Comparison of ENCODE assay signal across 12 cellular contexts in the genomic region with DNA sequence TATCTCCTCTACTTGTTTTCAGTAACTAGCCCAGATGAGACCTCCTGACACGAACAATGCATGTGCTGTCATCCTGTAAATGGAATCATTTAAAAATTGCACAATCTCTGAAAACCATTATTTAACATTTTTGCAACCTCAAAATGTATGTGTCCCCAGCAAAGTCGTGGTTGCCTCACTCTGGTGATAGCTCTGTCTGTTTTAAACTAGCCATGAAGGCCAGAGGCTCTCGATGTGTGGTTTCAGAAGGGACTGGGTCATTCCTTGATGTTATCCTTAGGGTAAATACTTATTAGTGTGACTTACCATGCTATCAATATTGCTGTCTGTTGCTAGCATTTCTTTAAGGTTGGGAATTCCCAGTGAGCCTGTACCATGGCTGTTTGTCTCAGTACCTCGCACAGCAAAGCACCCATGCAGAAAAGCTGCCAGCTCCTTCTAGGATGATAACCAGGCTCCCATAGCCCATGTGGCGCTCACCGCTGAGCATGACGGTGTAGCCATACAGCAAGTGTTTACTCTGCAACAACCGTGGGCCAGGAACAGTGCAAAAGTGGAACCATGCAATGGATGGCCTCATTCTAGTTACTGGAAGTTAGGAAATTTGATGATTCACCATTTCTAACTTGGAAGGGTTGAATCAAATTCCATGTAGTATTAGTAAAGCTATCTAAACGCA. TPM values are rescaled to one million over a fixed set of nuclear protein-coding genes. Genes with fewer than 3 reads are reported as not detected.
DNase-seq lines count a peak whose midpoint lies in the region; ATAC-seq, FAIRE-seq and TF ChIP-seq lines count a peak whose summit lies in the region.
"Had no signal": no experiment of that assay in that cellular context is flagged by ENCODE, and none has a peak within 500 bp of the region (broad histone marks: within the 10 kb centered on the region; RNA-seq: fewer than 3 reads in every experiment).

No MANE protein-coding gene starts in this region.

- H3K4me1 ChIP-seq in H1 (replicated peaks in 1 of 4; ENCODE audit: control insufficient read depth in 3 of 4, insufficient read depth in 4 of 4, low read length in 3 of 4): peaks cover 23 to 37% (median 28%) of the 10 kb centered on the region in 4 experiments

- peaks cover 3% of the 10 kb centered on the region; the same call in 1 of the 2 replicates for H3K79me1 ChIP-seq in H1 (ENCODE audit: low read depth, low read length)

- peak overlapping the region; percentile 99 for H3K27ac Mint-ChIP-seq in mesothelial cell of epicardium

- no peak for TF ChIP-seq POLR2A in H1 (IDR thresholded peaks at IDR 0.05; ENCODE audit: control extremely low read depth in 1 of 2, low read depth in 2 of 2, low read length in 2 of 2)

- peak; percentile 95 for DNase-seq in ACHN
- peak; percentile 19 to 74 for DNase-seq in NOMO-1 (lab: John Stamatoyannopoulos, UW; ENCODE audit: unreplicated experiment in 2 of 2)
- DNase-seq in H1 (ENCODE audit: low read depth in 1 of 2, low spot score in 2 of 2): no peak
- DNase-seq in mesothelial cell of epicardium (ENCODE audit: low spot score in 2 of 2, unreplicated experiment in 2 of 2): no peak
- DNase-seq in activated effector memory CD4-positive, alpha-beta T cell treated with anti-CD3 and anti-CD28 coated beads, Interleukin-2, amount 50 U/mL, for 16 hours: no peak
- no peak for DNase-seq in GM10266 (ENCODE audit: extremely low spot score)
- no peak for DNase-seq in central memory CD4-positive, alpha-beta T cell
- DNase-seq: activated T-cell treated with anti-CD3 and anti-CD28 coated beads for 4 hours, C1 segment of cervical spinal cord, NCI-H1930 had no signal

- H3K4me3 Mint-ChIP-seq in mesothelial cell of epicardium: no peak overlapping the region

- H3K4ac ChIP-seq in H1 (replicated peaks; ENCODE audit: insufficient read length, low read depth, low read length): peak overlapping the region; percentile 29

- peaks cover 57% of the 10 kb centered on the region for H3K4me1 Mint-ChIP-seq in mesothelial cell of epicardium

- H3K23ac ChIP-seq in H1 (ENCODE audit: insufficient read length): no peak overlapping the region

- peaks cover 0 to 9% of the 10 kb centered on the region in 2 experiments for H4K20me1 ChIP-seq in H1 (replicated peaks in 1 of 2; ENCODE audit: control insufficient read depth in 1 of 2, insufficient read depth in 2 of 2, low read length in 2 of 2)

- peak overlapping the region in 3 of 4 experiments; percentile 44 to 58 (median 57); a peak in 4 of 7 replicates for H3K9ac ChIP-seq in H1 (replicated peaks in 1 of 4; ENCODE audit: extremely low read depth in 1 of 4, low read depth in 3 of 4, low read length in 3 of 4)

- peak overlapping the region; percentile 95 for H3K27ac ChIP-seq in H1 (ENCODE audit: low read depth, low read length)
- H3K27ac ChIP-seq: tibial artery had no signal

- H3K56ac ChIP-seq in H1 (replicated peaks; ENCODE audit: insufficient read length, low read depth, low read length): peak overlapping the region; percentile 23

- H2BK20ac ChIP-seq in H1 (ENCODE audit: low read length): peak overlapping the region; percentile 37

- in situ Hi-C loops in ACHN (cut with HindIII; ENCODE audit: low pct_ligation_motif_present, low pct_unique_long_range_greater_than_20kb, low sequenced_read_pairs): no loop called here

- H2AFZ ChIP-seq in H1 (ENCODE audit: low read length): no peak overlapping the region

- peak overlapping the region; percentile 65 for H4K5ac ChIP-seq in H1 (ENCODE audit: insufficient read length, low read depth, low read length)

- POLR2A ChIA-PET in H1 (lab: Charles Lee; ENCODE audit: partially characterized antibody): interaction anchor here (0.7 to 1.4 kb wide), 3 partner anchors 9 to 26 kb away, joined by 3 to 6 read pairs (median 3); no protein-coding TSS in a partner anchor

- peak overlapping the region; percentile 94 for H2BK120ac ChIP-seq in H1 (replicated peaks; ENCODE audit: low read depth, low read length)

- H2AK5ac ChIP-seq in H1 (ENCODE audit: low read depth, low read length): peak overlapping the region; percentile 67

- no peak for ATAC-seq in HG03025 (IDR thresholded peaks at IDR 0.05; ENCODE audit: low FRiP score, unreplicated experiment)

- H3K9me3 Mint-ChIP-seq in mesothelial cell of epicardium: no peaks in the 10 kb centered on the region

- CTCF ChIA-PET in H1 (lab: Charles Lee; ENCODE audit: partially characterized antibody): interaction anchor here (0.8 to 20.5 kb wide), 4 partner anchors 16 to 125 kb away, joined by 3 to 257 read pairs (median 4); no protein-coding TSS in a partner anchor

- H2BK5ac ChIP-seq in H1 (ENCODE audit: low read depth, low read length): peak overlapping the region; percentile 98

- no peaks in the 10 kb centered on the region for H3K27me3 Mint-ChIP-seq in mesothelial cell of epicardium (ENCODE audit: low read depth)

- H3K23me2 ChIP-seq in H1 (ENCODE audit: low read depth, low read length): peaks cover 7% of the 10 kb centered on the region; the same call in 1 of the 2 replicates

- peaks cover 17 to 20% of the 10 kb centered on the region in 2 experiments for H3K79me2 ChIP-seq in H1 (ENCODE audit: control insufficient read depth in 1 of 2, insufficient read depth in 2 of 2, low read length in 2 of 2)

- H2BK12ac ChIP-seq in H1 (ENCODE audit: low read depth, low read length): peak overlapping the region; percentile 92

- peak overlapping the region; percentile 72; the same call in 1 of the 2 replicates for H4K8ac ChIP-seq in H1 (ENCODE audit: extremely low read depth, insufficient read depth, low read length)

- no peak for TF ChIP-seq RAD21 in H1 (IDR thresholded peaks at IDR 0.05 in 1 of 2, conservative IDR thresholded peaks at IDR 0.05 in 1 of 2; ENCODE audit: low read depth in 2 of 2, low read length in 2 of 2)

- H4K91ac ChIP-seq in H1 (replicated peaks; ENCODE audit: insufficient read length, low read length): peak overlapping the region; percentile 2

- H3K14ac ChIP-seq in H1 (ENCODE audit: insufficient read length): no peak overlapping the region

- no peak for FAIRE-seq in H1 (lab: Jason Lieb, UNC)

- TF ChIP-seq EP300 in H1 (IDR thresholded peaks at IDR 0.05; ENCODE audit: borderline replicate concordance in 1 of 2, low read depth in 2 of 2, low read length in 2 of 2): no peak

- peak overlapping the region; percentile 51 to 71 for H3K4me2 ChIP-seq in H1 (ENCODE audit: insufficient read depth in 1 of 2, low read depth in 2 of 2, low read length in 2 of 2)

- WGBS in H1 (ENCODE audit: extremely low coverage in 1 of 2, insufficient coverage in 1 of 2, insufficient read length in 1 of 2, insufficient replicate concordance in 2 of 2, low coverage in 1 of 2, low lambda C conversion rate in 2 of 2, missing lambda C conversion rate in 1 of 2), 2 experiments: 81% methylated on average over 9 of the region's 9 CpGs; no CpG with 5 or more reads in 1 of the 2 experiments

- TF ChIP-seq CTCF in H1 (IDR thresholded peaks at IDR 0.05; ENCODE audit: control extremely low read depth in 1 of 3, insufficient read depth in 1 of 3, low read depth in 1 of 3, low read length in 3 of 3) (no peak), mesothelial cell of epicardium (IDR thresholded peaks at IDR 0.05; ENCODE audit: unreplicated experiment) (no peak), GM10266 (IDR thresholded peaks at IDR 0.05; ENCODE audit: control insufficient read depth, insufficient read depth, low read depth, missing control alignments) (no peak)

- H2BK15ac ChIP-seq in H1 (ENCODE audit: low read length): peak overlapping the region; percentile 85

- no peaks in the 10 kb centered on the region for H3K36me3 ChIP-seq in H1 (ENCODE audit: control insufficient read depth in 2 of 4, insufficient read depth in 4 of 4, low read length in 3 of 4)
- H3K36me3 ChIP-seq: tibial artery had no signal

- H3K18ac ChIP-seq in H1 (ENCODE audit: extremely low read depth, low read length): peak overlapping the region; percentile 49; the same call in 1 of the 2 replicates

- no peaks in the 10 kb centered on the region for H3K9me3 ChIP-seq in H1 (ENCODE audit: insufficient read depth in 2 of 2, low read depth in 1 of 2, low read length in 1 of 2)
- H3K9me3 ChIP-seq: tibial artery had no signal

- H3K4me3 ChIP-seq in H1 (ENCODE audit: extremely low read depth in 1 of 4, insufficient read depth in 2 of 4, low read depth in 3 of 4, low read length in 4 of 4): peak overlapping the region in 3 of 4 experiments; percentile 8 to 36 (median 26); a peak in 3 of 8 replicates
- H3K4me3 ChIP-seq: tibial artery had no signal

- no peaks in the 10 kb centered on the region for H3K36me3 Mint-ChIP-seq in mesothelial cell of epicardium

- H3K27me3 ChIP-seq in H1 (replicated peaks in 1 of 4; ENCODE audit: control insufficient read depth in 3 of 4, extremely low read depth in 1 of 4, insufficient read depth in 3 of 4, low read length in 3 of 4): no peaks in the 10 kb centered on the region
- H3K27me3 ChIP-seq: tibial artery had no signal

TF ChIP-seq in H1, 55 proteins besides CTCF, POLR2A, EP300 and RAD21 (continues in another document):
- TF ChIP-seq POLR2AphosphoS5 (IDR thresholded peaks at IDR 0.05; ENCODE audit: low read depth, low read length) (no peak), HDAC6 (IDR thresholded peaks at IDR 0.05; ENCODE audit: low read depth, low read length) (no peak), GTF2F1 (IDR thresholded peaks at IDR 0.05; ENCODE audit: borderline replicate concordance, low read depth, low read length) (no peak), NRF1 (IDR thresholded peaks at IDR 0.05; ENCODE audit: low read depth, low read length) (no peak)

RNA-seq across cellular contexts. Expression of a gene that starts 2.9 kb away (rescaled TPM):
- total RNA-seq in H1 (2021; fragmentation: NEBNext Ultra II Directional; extraction: Animal tissue kit (Norgen Biotek cat#: 25700)): 56.7 and 60.0 TPM in 2 replicates
- 46.7 and 69.3 TPM in 2 replicates for polyA plus RNA-seq in H1 (2011; rRNA removed)
- polyA plus RNA-seq in H1 (2011; cell fraction: cytosol; rRNA removed): 69.5 TPM
- polyA plus RNA-seq in H1 (2011; cell fraction: nucleus; rRNA removed): 180 TPM
- 38.8 to 53.2 TPM (median 48.6 TPM) in 4 replicates for polyA plus RNA-seq in H1 (2012, experiment 1 of 2)
- 42.4 TPM for polyA plus RNA-seq in H1 (2012, experiment 2 of 2)
- 34.5 TPM for polyA plus RNA-seq in H1 (2013, experiment 1 of 2)
- 33.4 TPM for polyA plus RNA-seq in H1 (2013, experiment 2 of 2)
- 49.7 and 65.7 TPM in 2 replicates for polyA minus RNA-seq in H1 (2011; rRNA and poly(A)+ RNA removed)
- polyA minus RNA-seq in H1 (2011; cell fraction: cytosol; rRNA and poly(A)+ RNA removed): 37.5 TPM
- 62.2 TPM for polyA minus RNA-seq in H1 (2011; cell fraction: nucleus; rRNA and poly(A)+ RNA removed)
- 62.0 to 66.5 TPM (median 62.3 TPM) in 3 replicates for total RNA-seq in mesothelial cell of epicardium

RNA-seq across cellular contexts. Expression of a gene that starts 15.7 kb away (rescaled TPM):
- total RNA-seq in H1 (2021; fragmentation: NEBNext Ultra II Directional; extraction: Animal tissue kit (Norgen Biotek cat#: 25700)): 47.9 and 49.4 TPM in 2 replicates
- polyA plus RNA-seq in H1 (2011; rRNA removed): 10.1 and 15.2 TPM in 2 replicates
- polyA plus RNA-seq in H1 (2011; cell fraction: cytosol; rRNA removed): 13.5 TPM
- polyA plus RNA-seq in H1 (2011; cell fraction: nucleus; rRNA removed): 33.4 TPM
- 13.7 to 17.9 TPM (median 15.6 TPM) in 4 replicates for polyA plus RNA-seq in H1 (2012, experiment 1 of 2)
- 21.7 TPM for polyA plus RNA-seq in H1 (2012, experiment 2 of 2)
- 28.0 TPM for polyA plus RNA-seq in H1 (2013, experiment 1 of 2)
- polyA plus RNA-seq in H1 (2013, experiment 2 of 2): 27.0 TPM
- polyA minus RNA-seq in H1 (2011; rRNA and poly(A)+ RNA removed): 7.3 and 11.0 TPM in 2 replicates
- 17.7 TPM for polyA minus RNA-seq in H1 (2011; cell fraction: cytosol; rRNA and poly(A)+ RNA removed)
- polyA minus RNA-seq in H1 (2011; cell fraction: nucleus; rRNA and poly(A)+ RNA removed): 14.3 TPM
- total RNA-seq in mesothelial cell of epicardium: 45.7 to 50.0 TPM (median 49.8 TPM) in 3 replicates

Comparison
In these comparisons a context has a peak if more than half of its experiments do, and no peak if none do; other contexts are left out.
1. DNase-seq: peak in ACHN (single experiment) and NOMO-1 (2 of 2); none in H1 (0 of 2), mesothelial cell of epicardium (0 of 2), activated effector memory CD4-positive, alpha-beta T cell treated with anti-CD3 and anti-CD28 coated beads, Interleukin-2, amount 50 U/mL, for 16 hours (single experiment), GM10266 (single experiment) and central memory CD4-positive, alpha-beta T cell (single experiment).